ENCODE assay signal across 8 cellular contexts in genomic region chr4:80989921-80990544, GRCh38. TPM values are rescaled to one million over a fixed set of nuclear protein-coding genes. Genes with fewer than 3 reads are reported as not detected.
DNase-seq lines count a peak whose midpoint lies in the region; ATAC-seq and TF ChIP-seq lines count a peak whose summit lies in the region.

No MANE protein-coding gene starts in this region.

- H3K9me3 ChIP-seq in breast epithelium, result no peaks in the 10 kb centered on the region
- no peaks in the 10 kb centered on the region for H3K9me3 ChIP-seq in left lung
- no peaks in the 10 kb centered on the region for H3K9me3 ChIP-seq in upper lobe of left lung

- H3K27ac ChIP-seq in breast epithelium, result no peak overlapping the region
- H3K27ac ChIP-seq in left lung, result no peak overlapping the region
- no peak overlapping the region for H3K27ac ChIP-seq in upper lobe of left lung

- H3K4me3 ChIP-seq in breast epithelium (no peak overlapping the region), left lung (no peak overlapping the region), upper lobe of left lung (no peak overlapping the region)

- TF ChIP-seq EP300 in upper lobe of left lung (IDR thresholded peaks at IDR 0.05), result no peak

- 3 to 6% methylated on average over 2 of the region's 2 CpGs for WGBS in upper lobe of left lung, 2 donors

- no TSS peak for BruUV-seq in Calu3 (replicated peaks; lab: Mats Ljungman, UMichigan)

- intact Hi-C loops in Calu3 (cut with micrococcal nuclease; ENCODE audit: unreplicated experiment) (loop anchor here (1.0 to 5.0 kb wide), 3 partner anchors 52 to 624 kb away; no protein-coding TSS in a partner anchor), breast epithelium (cut with DNase I; ENCODE audit: low total_unique reads) (loop anchor here (2.0 kb wide), 1 partner anchor 71 kb away; no protein-coding TSS in a partner anchor), left lung (cut with DNase I) (no loop called here)

- CTCF ChIA-PET in Calu3 (lab: Charles Lee), result interaction anchor here (1.1 to 1.6 kb wide), 2 partner anchors 31 to 49 kb away, joined by 6 to 7 read pairs; no protein-coding TSS in a partner anchor

- H3K27ac Mint-ChIP-seq in Calu3 (ENCODE audit: unreplicated experiment), result no peak overlapping the region

- H3K4me1 ChIP-seq in breast epithelium, result no peaks in the 10 kb centered on the region
- no peaks in the 10 kb centered on the region for H3K4me1 ChIP-seq in left lung
- H3K4me1 ChIP-seq in upper lobe of left lung, result no peaks in the 10 kb centered on the region

- no peaks in the 10 kb centered on the region for H3K36me3 Mint-ChIP-seq in Calu3 (ENCODE audit: insufficient read depth, unreplicated experiment)

- no peaks in the 10 kb centered on the region for H3K9me3 Mint-ChIP-seq in Calu3 (ENCODE audit: low read depth, unreplicated experiment)

- TF ChIP-seq CTCF in Calu3 (IDR thresholded peaks at IDR 0.05; ENCODE audit: unreplicated experiment) (peak; percentile 51), breast epithelium (IDR thresholded peaks at IDR 0.05) (peak; percentile 49 to 63 (median 55)), left lung (IDR thresholded peaks at IDR 0.05) (peak; percentile 35 to 56), upper lobe of left lung (IDR thresholded peaks at IDR 0.05) (peak in 5 of 6 experiments; percentile 38 to 74 (median 56))

- H3K36me3 ChIP-seq in breast epithelium (no peaks in the 10 kb centered on the region), left lung (no peaks in the 10 kb centered on the region), upper lobe of left lung (no peaks in the 10 kb centered on the region)

- H3K4me3 Mint-ChIP-seq in Calu3 (ENCODE audit: low read depth, unreplicated experiment), result no peak overlapping the region

- no peak for TF ChIP-seq POLR2A in breast epithelium (IDR thresholded peaks at IDR 0.05)
- TF ChIP-seq POLR2A in upper lobe of left lung (IDR thresholded peaks at IDR 0.05), result no peak

- H3K27me3 Mint-ChIP-seq in Calu3 (ENCODE audit: unreplicated experiment), result no peaks in the 10 kb centered on the region

- peak; percentile 44 for DNase-seq in Calu3
- DNase-seq in NCI-H774 (lab: John Stamatoyannopoulos, UW), result peak; percentile 19
- DNase-seq in breast epithelium (ENCODE audit: low spot score in 2 of 2), result no peak
- no peak for DNase-seq in left lung
- no peak for DNase-seq in upper lobe of left lung
- DNase-seq in GM19240 (ENCODE audit: insufficient read length, low spot score), result no peak

- no peaks in the 10 kb centered on the region for H3K4me1 Mint-ChIP-seq in Calu3 (ENCODE audit: low read depth, unreplicated experiment)

- H3K27me3 ChIP-seq in breast epithelium, result no peaks in the 10 kb centered on the region
- no peaks in the 10 kb centered on the region for H3K27me3 ChIP-seq in left lung
- no peaks in the 10 kb centered on the region for H3K27me3 ChIP-seq in upper lobe of left lung

- ATAC-seq in GM18873 (IDR thresholded peaks at IDR 0.05; ENCODE audit: low FRiP score, unreplicated experiment) (peak; percentile 68), HG03442 (IDR thresholded peaks at IDR 0.05; ENCODE audit: unreplicated experiment) (peak; percentile 85), left lung (peak; percentile 78), upper lobe of left lung (ENCODE audit: low FRiP score in 2 of 2) (peak in 1 of 2 donors; percentile 68)

RNA-seq across cellular contexts. Expression of gene BMP3, which starts 40.5 kb away (rescaled TPM):
- total RNA-seq in Calu3 (2022), result 0.10 and 0.17 TPM in 2 replicates
- 10 to 100 TPM in 1 of 3 donors, 1 to 10 TPM in 1, under 1 TPM in 1; 0.98 to 25.3 (median 2.6) TPM for total RNA-seq in breast epithelium
- total RNA-seq in left lung, result 10 to 100 TPM in 1 of 2 donors, 1 to 10 TPM in 1; 8.9 to 10.5 TPM
- 10 to 100 TPM in 2 of 6 donors, 1 to 10 TPM in 4; 3.1 to 14.9 (median 9.1) TPM for total RNA-seq in upper lobe of left lung

Comparison
In these comparisons a context has a peak if more than half of its experiments do, and no peak if none do; other contexts are left out.
1. DNase-seq: peak in Calu3 (single experiment) and NCI-H774 (single experiment); none in breast epithelium (0 of 2), left lung (0 of 2), upper lobe of left lung (0 of 2) and GM19240 (single experiment).
2. intact Hi-C loops: an anchor here in Calu3 (1.0 to 5.0 kb wide) and breast epithelium (2.0 kb wide); none called in left lung.
3. Peak in every context shown above with its lines, with median percentiles within 50 percentile points of each other: CTCF ChIP-seq.